5 cellular contexts compared by ENCODE assay signal in genomic region chr10:59953711-59954110, GRCh38. TPM values are rescaled to one million over a fixed set of nuclear protein-coding genes. Genes with fewer than 3 reads are reported as not detected.
A peak's percentile ranks its signal among the peaks of the same experiment; 100 is the strongest.
DNase-seq lines count a peak whose midpoint lies in the region; TF ChIP-seq lines count a peak whose summit lies in the region.
"Not testable (repeated sequence)": the region's sequence is repeated elsewhere in the genome, so short reads cannot be mapped to it uniquely, and the experiment has no call there.

No MANE protein-coding gene starts in this region.

- not testable (repeated sequence) for DNase-seq in SK-N-SH; mesothelial cell of epicardium (ENCODE audit: low spot score in 2 of 2, unreplicated experiment in 2 of 2)

- not testable (repeated sequence) for TF ChIP-seq CTCF in OCI-LY3 (IDR thresholded peaks at IDR 0.05; ENCODE audit: low read depth, low read length); SK-N-SH (IDR thresholded peaks at IDR 0.05); mesothelial cell of epicardium (IDR thresholded peaks at IDR 0.05; ENCODE audit: unreplicated experiment)

- H3K4me3 ChIP-seq in ACC112 (ENCODE audit: low read depth, low read length); OCI-LY3 (ENCODE audit: low read length); SK-N-SH (ENCODE audit: low read depth in 2 of 2, low read length in 1 of 2); skeletal muscle satellite cell (ENCODE audit: low read length): not testable (repeated sequence)

- H3K4me1 Mint-ChIP-seq in mesothelial cell of epicardium = not testable (repeated sequence)

- peak overlapping the region; percentile 12 for H3K27ac Mint-ChIP-seq in mesothelial cell of epicardium

- not testable (repeated sequence) for TF ChIP-seq RAD21 in SK-N-SH (IDR thresholded peaks at IDR 0.05; ENCODE audit: low read length)

- TF ChIP-seq EP300 in SK-N-SH (IDR thresholded peaks at IDR 0.05; ENCODE audit: borderline replicate concordance in 1 of 2, low read depth in 1 of 2, low read length in 1 of 2) = not testable (repeated sequence)

- not testable (repeated sequence) for H3K79me2 ChIP-seq in ACC112 (ENCODE audit: control insufficient read depth, insufficient read depth, low read length, unreplicated experiment); OCI-LY3 (ENCODE audit: low read length); SK-N-SH (ENCODE audit: insufficient read depth)

- H3K4me1 ChIP-seq in ACC112 (ENCODE audit: control insufficient read depth, insufficient read depth, low read length, unreplicated experiment); OCI-LY3 (ENCODE audit: low read length); SK-N-SH (ENCODE audit: control insufficient read depth in 1 of 2, insufficient read depth in 2 of 2, low read depth in 1 of 2, low read length in 1 of 2); skeletal muscle satellite cell (ENCODE audit: control insufficient read depth, insufficient read depth, low read length): not testable (repeated sequence)

- H3K4me3 Mint-ChIP-seq in mesothelial cell of epicardium = not testable (repeated sequence)

- not testable (repeated sequence) for H3K36me3 ChIP-seq in ACC112 (ENCODE audit: insufficient read depth, low read length); OCI-LY3 (replicated peaks; ENCODE audit: low read depth, low read length); SK-N-SH (replicated peaks in 1 of 2; ENCODE audit: control insufficient read depth in 1 of 2, insufficient read depth in 2 of 2, low read length in 1 of 2); skeletal muscle satellite cell (ENCODE audit: insufficient read depth, low read length)

- H2AFZ ChIP-seq in ACC112 (ENCODE audit: low read length, unreplicated experiment); OCI-LY3 (ENCODE audit: low read depth, low read length): not testable (repeated sequence)
- peak overlapping the region; percentile 63; the same call in 1 of the 2 replicates for H2AFZ ChIP-seq in SK-N-SH (ENCODE audit: low read depth)

- H3K36me3 Mint-ChIP-seq in mesothelial cell of epicardium = not testable (repeated sequence)

- not testable (repeated sequence) for H3K27me3 Mint-ChIP-seq in mesothelial cell of epicardium (ENCODE audit: low read depth)

- POLR2A ChIA-PET in SK-N-SH (lab: Yijun Ruan, JAX) = not testable (repeated sequence)

- H3K9ac ChIP-seq in OCI-LY3 (ENCODE audit: low read length); SK-N-SH; skeletal muscle satellite cell (ENCODE audit: low read depth, low read length): not testable (repeated sequence)

- H3K4me2 ChIP-seq in OCI-LY3 (ENCODE audit: low read length) = peak overlapping the region; percentile 15; the same call in 1 of the 2 replicates
- not testable (repeated sequence) for H3K4me2 ChIP-seq in SK-N-SH
- peak overlapping the region; percentile 50 for H3K4me2 ChIP-seq in skeletal muscle satellite cell (ENCODE audit: low read length)

- not testable (repeated sequence) for H4K20me1 ChIP-seq in OCI-LY3 (ENCODE audit: insufficient read depth, low read length); SK-N-SH (ENCODE audit: insufficient read depth)

- peak overlapping the region; percentile 8; the same call in 1 of the 2 replicates for H3K27ac ChIP-seq in ACC112 (ENCODE audit: low read depth, low read length)
- not testable (repeated sequence) for H3K27ac ChIP-seq in OCI-LY3 (ENCODE audit: low read length); SK-N-SH (ENCODE audit: low read depth in 2 of 2, low read length in 1 of 2)

- WGBS in SK-N-SH (ENCODE audit: low lambda C conversion rate) = 57% methylated on average over 2 of the region's 2 CpGs

- H3K9me3 ChIP-seq in OCI-LY3 (ENCODE audit: insufficient read depth, low read length); SK-N-SH; skeletal muscle satellite cell (replicated peaks; ENCODE audit: low read length): not testable (repeated sequence)

- not testable (repeated sequence) for H3F3A ChIP-seq in SK-N-SH (replicated peaks; ENCODE audit: insufficient read depth)

- not testable (repeated sequence) for H3K9me3 Mint-ChIP-seq in mesothelial cell of epicardium

- H3K9me2 ChIP-seq in SK-N-SH = not testable (repeated sequence)

- not testable (repeated sequence) for H3K27me3 ChIP-seq in ACC112 (ENCODE audit: insufficient read depth, low read length); OCI-LY3 (ENCODE audit: low read depth, low read length); SK-N-SH (ENCODE audit: insufficient read depth); skeletal muscle satellite cell (ENCODE audit: control insufficient read depth, insufficient read depth, low read length)

- CTCF ChIA-PET in SK-N-SH (lab: Yijun Ruan, JAX) = not testable (repeated sequence)

RNA-seq across cellular contexts. Expression of gene CCDC6, which starts 47.4 kb away (rescaled TPM):
- 10.8 and 12.7 TPM in 2 replicates for polyA plus RNA-seq in SK-N-SH (2012; rRNA removed)
- polyA plus RNA-seq in SK-N-SH (2012; cell fraction: cytosol; rRNA removed) = 13.4 and 14.1 TPM in 2 replicates
- 4.9 and 9.8 TPM in 2 replicates for polyA plus RNA-seq in SK-N-SH (2012; cell fraction: nucleus; rRNA removed)
- 49.3 to 51.4 TPM (median 50.5 TPM) in 3 replicates for total RNA-seq in mesothelial cell of epicardium
- 30.4 and 37.8 TPM in 2 replicates for total RNA-seq in skeletal muscle satellite cell (2012; rRNA removed)
